Comparison of ENCODE assay signal across 28 cellular contexts in the genomic region with DNA sequence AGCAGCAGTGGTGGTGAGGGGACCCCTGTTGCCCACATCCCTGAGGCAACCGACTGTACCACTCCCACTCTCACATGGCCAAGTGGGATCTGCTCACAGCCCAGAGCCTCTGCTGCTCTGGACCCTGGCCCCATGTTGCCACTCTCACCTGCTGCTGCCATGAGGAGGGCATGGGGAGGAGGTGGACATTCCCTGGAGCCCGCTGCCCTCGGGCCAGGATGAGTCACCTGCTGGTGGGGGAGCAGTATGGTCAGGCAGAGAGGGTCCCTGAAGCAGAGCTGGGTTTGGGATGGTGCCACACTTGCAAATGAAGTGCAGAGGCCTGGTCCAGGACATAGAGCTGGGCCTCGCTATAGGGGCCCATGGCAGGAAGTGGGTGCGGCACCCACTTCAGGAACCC. TPM values are rescaled to one million over a fixed set of nuclear protein-coding genes. Genes with fewer than 3 reads are reported as not detected.
DNase-seq lines count a peak whose midpoint lies in the region; ATAC-seq and TF ChIP-seq lines count a peak whose summit lies in the region.
"Had no signal": no experiment of that assay in that cellular context is flagged by ENCODE, and none has a peak within 500 bp of the region (broad histone marks: within the 10 kb centered on the region; RNA-seq: fewer than 3 reads in every experiment).

No MANE protein-coding gene starts in this region.

- H3K4me1 ChIP-seq in neuronal stem cell (ENCODE audit: control insufficient read depth in 2 of 2, insufficient read depth in 1 of 2, low read depth in 1 of 2, low read length in 2 of 2) (no peaks in the 10 kb centered on the region), mammary epithelial cell (ENCODE audit: insufficient read depth, low read length) (no peaks in the 10 kb centered on the region)
- H3K4me1 ChIP-seq: BE2C, BLaER1 had no signal

- H4K20me1 ChIP-seq in mammary epithelial cell (ENCODE audit: insufficient read depth, low read length): no peaks in the 10 kb centered on the region
- H4K20me1 ChIP-seq: BLaER1 had no signal

- intact Hi-C loops in mammary epithelial cell (cut with micrococcal nuclease): no loop called here

- H2AK5ac ChIP-seq in neuronal stem cell (ENCODE audit: low read depth, low read length): no peak overlapping the region

- no peak overlapping the region for H3K18ac ChIP-seq in neuronal stem cell (ENCODE audit: low read length)

- H3K36me3 ChIP-seq in neuronal stem cell (replicated peaks in 1 of 2; ENCODE audit: control insufficient read depth in 2 of 2, insufficient read depth in 2 of 2, low read length in 2 of 2) (no peaks in the 10 kb centered on the region), mammary epithelial cell (ENCODE audit: insufficient read depth, low read length) (no peaks in the 10 kb centered on the region)
- H3K36me3 ChIP-seq: BE2C had no signal

- H3K4me2 ChIP-seq in neuronal stem cell (ENCODE audit: insufficient read depth, low read length, poor library complexity, severe bottlenecking) (no peak overlapping the region), mammary epithelial cell (ENCODE audit: insufficient read depth, low read depth, low read length) (no peak overlapping the region)
- H3K4me2 ChIP-seq: BLaER1 had no signal

- H3K27me3 ChIP-seq in neuronal stem cell (ENCODE audit: control insufficient read depth in 3 of 3, insufficient read depth in 3 of 3, low read depth in 1 of 3, low read length in 3 of 3): no peaks in the 10 kb centered on the region
- no peaks in the 10 kb centered on the region for H3K27me3 ChIP-seq in mammary epithelial cell (ENCODE audit: insufficient read depth, low read length)
- H3K27me3 ChIP-seq: BE2C, BLaER1 had no signal

- WGBS in neuronal stem cell (ENCODE audit: extremely low coverage in 2 of 2, insufficient read length in 2 of 2, insufficient replicate concordance in 1 of 2), 2 donors: no CpG with 5 or more reads among the region's 5 CpGs
- 70% methylated on average over 2 of the region's 5 CpGs for WGBS in mammary epithelial cell (ENCODE audit: low coverage, missing lambda C conversion rate)

- H2AFZ ChIP-seq in neuronal stem cell (ENCODE audit: low read length): no peak overlapping the region
- no peak overlapping the region for H2AFZ ChIP-seq in mammary epithelial cell (ENCODE audit: low read depth, low read length)

- H3K4ac ChIP-seq in neuronal stem cell (ENCODE audit: low read length): no peak overlapping the region

- H3K9me3 ChIP-seq in neuronal stem cell (replicated peaks in 1 of 2; ENCODE audit: control insufficient read depth in 2 of 2, insufficient read depth in 1 of 2, low read depth in 1 of 2, low read length in 2 of 2) (peaks cover 2 to 16% of the 10 kb centered on the region in 2 donors), mammary epithelial cell (replicated peaks; ENCODE audit: insufficient read depth, low read length) (peaks cover 13% of the 10 kb centered on the region)
- H3K9me3 ChIP-seq: BE2C had no signal

- H3K23ac ChIP-seq in neuronal stem cell (ENCODE audit: low read depth, low read length, poor library complexity): no peak overlapping the region

- DNase-seq in M059J (ENCODE audit: low read depth): peak; percentile 39
- DNase-seq in neuronal stem cell (ENCODE audit: low spot score): no peak
- no peak for DNase-seq in stimulated activated CD4-positive, alpha-beta T cell treated with anti-CD3 and anti-CD28 coated beads, Interleukin-2, amount 100 ng/mL, for 48 hours
- DNase-seq in activated gamma-delta T cell (lab: John Stamatoyannopoulos, UW): no peak
- no peak for DNase-seq in mammary epithelial cell
- DNase-seq: 8988T; ACHN; BE2C; C1 segment of cervical spinal cord; CD4-positive, alpha-beta memory T cell; CD4-positive, CD25-positive, alpha-beta regulatory T cell; CD8-positive, alpha-beta memory T cell; COR-L47; DMS 273 treated with DMSO at 0.1 percent for 48 hours; DMS153; DMS53; DMS79; DND-41; EL; GDM1 had no signal

- H2BK120ac ChIP-seq in neuronal stem cell (ENCODE audit: low read depth, low read length): no peak overlapping the region

- H3K79me2 ChIP-seq in mammary epithelial cell (ENCODE audit: insufficient read depth, low read length): no peaks in the 10 kb centered on the region

- no TSS peak for BruUV-seq in mammary epithelial cell (replicated peaks; lab: Mats Ljungman, UMichigan)

- H2BK15ac ChIP-seq in neuronal stem cell (ENCODE audit: low read length): no peak overlapping the region

- no peaks in the 10 kb centered on the region for H3K79me1 ChIP-seq in neuronal stem cell (ENCODE audit: low read depth, low read length)

- peak; percentile 18 for ATAC-seq in esophagus mucosa
- ATAC-seq: GM12878 had no signal

- no peak overlapping the region for H2BK12ac ChIP-seq in neuronal stem cell (ENCODE audit: low read length)

- no peak for TF ChIP-seq CTCF in mammary epithelial cell (conservative IDR thresholded peaks at IDR 0.05 in 1 of 2, IDR thresholded peaks at IDR 0.05 in 1 of 2; ENCODE audit: extremely low read depth in 1 of 2, insufficient read depth in 1 of 2, low read depth in 1 of 2, low read length in 2 of 2)

- peak overlapping the region; percentile 25 for H3K9ac ChIP-seq in neuronal stem cell (ENCODE audit: low read depth, low read length, poor library complexity)
- H3K9ac ChIP-seq in mammary epithelial cell (ENCODE audit: insufficient read depth, low read length): no peak overlapping the region
- H3K9ac ChIP-seq: BLaER1 had no signal

- in situ Hi-C loops in mammary epithelial cell (cut with MboI; ENCODE audit: low sequenced_read_pairs in 2 of 2): no loop called here

- no peak overlapping the region for H4K8ac ChIP-seq in neuronal stem cell (ENCODE audit: low read depth, low read length)

- CTCF ChIA-PET in mammary epithelial cell (lab: Charles Lee; ENCODE audit: low non-redundant PET): no interaction called here

- no peak overlapping the region for H4K91ac ChIP-seq in neuronal stem cell (ENCODE audit: low read depth, low read length, poor library complexity)

- peak overlapping the region; percentile 25 for H3K14ac ChIP-seq in neuronal stem cell (ENCODE audit: low read length)

- H2BK5ac ChIP-seq in neuronal stem cell (ENCODE audit: low read length): no peak overlapping the region

- dilution Hi-C loops in mammary epithelial cell (cut with HindIII; ENCODE audit: low sequenced_read_pairs): loop anchor here (10.0 kb wide), 1 partner anchor 77 kb away; no protein-coding TSS in a partner anchor

- H3K4me3 ChIP-seq in neuronal stem cell (ENCODE audit: low read length in 2 of 2) (no peak overlapping the region), mammary epithelial cell (replicated peaks in 1 of 3; ENCODE audit: insufficient read depth in 1 of 3, low read depth in 2 of 3, low read length in 3 of 3) (no peak overlapping the region)
- H3K4me3 ChIP-seq: BLaER1, GM12878 had no signal

- H3K27ac ChIP-seq in neuronal stem cell (replicated peaks; ENCODE audit: low read length): no peak overlapping the region
- no peak overlapping the region for H3K27ac ChIP-seq in mammary epithelial cell (ENCODE audit: insufficient read depth, low read depth, low read length)
- H3K27ac ChIP-seq: BLaER1 had no signal

RNA-seq across cellular contexts. Expression of a gene that starts 26.1 kb away (rescaled TPM):
- not detected in 2 replicates for total RNA-seq in M059J (2014; rRNA removed; shearing (Covaris generic))
- total RNA-seq in esophagus mucosa (26.0 TPM), mammary epithelial cell (under 1 TPM in 1 of 2 donors, not detected in 1; 0.17 TPM)
- polyA plus RNA-seq in neuronal stem cell (2013, experiment 1 of 2): 0.31 TPM
- polyA plus RNA-seq in neuronal stem cell (2013, experiment 2 of 2): 0.48 TPM
- polyA plus RNA-seq in mammary epithelial cell: not detected
- polyA minus RNA-seq in mammary epithelial cell: not detected
- total RNA-seq: A673; CD4-positive, alpha-beta memory T cell; CD4-positive, CD25-positive, alpha-beta regulatory T cell; CD8-positive, alpha-beta memory T cell; Daoy; G401; GM12878 had no signal
- polyA plus RNA-seq: AG04450; CD14-positive monocyte; CD4-positive, alpha-beta memory T cell; CD4-positive, CD25-positive, alpha-beta regulatory T cell; CD8-positive, alpha-beta memory T cell had no signal

RNA-seq across cellular contexts. Expression of a gene that starts 49.3 kb away (rescaled TPM):
- total RNA-seq in M059J (2014; rRNA removed; shearing (Covaris generic)): not detected in 2 replicates
- total RNA-seq in esophagus mucosa (2.4 TPM), mammary epithelial cell (under 1 TPM in 1 of 2 donors, not detected in 1; 0.16 TPM)
- 0.78 TPM for polyA plus RNA-seq in neuronal stem cell (2013, experiment 1 of 2)
- polyA plus RNA-seq in neuronal stem cell (2013, experiment 2 of 2): 0.76 TPM
- 0.06 TPM for polyA plus RNA-seq in mammary epithelial cell
- polyA minus RNA-seq in mammary epithelial cell: not detected
- total RNA-seq: G401 had no signal
- polyA plus RNA-seq: CD14-positive monocyte had no signal

Comparison
In these comparisons a context has a peak if more than half of its experiments do, and no peak if none do; other contexts are left out.
1. RNA of a gene that starts 26.1 kb away (total RNA-seq): 26.0 TPM in esophagus mucosa (single experiment); 0.17 TPM in mammary epithelial cell and not detected in M059J; every median in the first group is over 10 times any median in the second.